ENCODE assay signal across 19 cellular contexts in the genomic region with DNA sequence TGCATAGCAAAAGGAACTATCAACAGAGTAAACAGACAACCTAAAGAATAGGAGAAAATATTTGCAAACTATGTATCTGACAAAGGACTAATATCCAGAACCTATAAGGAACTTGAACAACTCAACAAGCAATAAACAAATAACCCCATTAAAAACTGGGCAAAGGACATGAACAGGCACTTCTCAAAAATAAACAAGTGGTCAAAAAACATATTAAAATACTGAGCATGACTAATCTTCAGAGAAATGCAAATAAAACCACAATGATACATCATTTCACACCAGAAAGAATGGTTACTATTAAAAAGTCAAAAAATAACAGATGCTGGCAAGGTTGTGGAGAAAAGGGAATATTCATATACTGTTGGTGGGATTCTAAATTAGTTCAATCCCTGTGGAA.
"Had no signal": no experiment of that assay in that cellular context is flagged by ENCODE, and none has a peak within 500 bp of the region (broad histone marks: within the 10 kb centered on the region; RNA-seq: fewer than 3 reads in every experiment).

No MANE protein-coding gene starts in this region.

- H3K27ac ChIP-seq: breast epithelium, gastroesophageal sphincter, heart right ventricle, neutrophil, parathyroid adenoma, stomach, vagina had no signal

- H3K4me1 ChIP-seq: breast epithelium, gastroesophageal sphincter, heart right ventricle, stomach, vagina had no signal

- ATAC-seq: activated CD4-positive, alpha-beta T cell treated with anti-CD3 and anti-CD28 coated beads for 36 hours; gastroesophageal sphincter; heart right ventricle; left cardiac atrium; natural killer cell treated with Interleukin-12 subunit alpha and Interleukin-12 subunit beta and Interleukin-15 and Interleukin-18, amount 100 ng/mL, for 72 hours; sciatic nerve; stimulated activated effector memory CD8-positive, alpha-beta T cell treated with anti-CD3 and anti-CD28 coated beads, Interleukin-12 subunit alpha, Interleukin-12 subunit beta, amount 100 ng/mL, for 72 hours had no signal

- DNase-seq: activated CD4-positive, alpha-beta T cell treated with anti-CD3 and anti-CD28 coated beads for 36 hours; activated CD4-positive, alpha-beta T cell treated with anti-CD3 and anti-CD28 coated beads, Interleukin-2, amount 50 U/mL, for 48 hours; activated gamma-delta T cell; cerebellar nuclear complex; cortex of kidney; effector CD8-positive, alpha-beta T cell; heart right ventricle; left cardiac atrium; stimulated activated CD4-positive, alpha-beta T cell treated with anti-CD3 and anti-CD28 coated beads, Interleukin-4, amount 100 ng/mL, for 24 hours; stomach; trophoblast cell had no signal

- H3K27me3 ChIP-seq: breast epithelium, gastroesophageal sphincter, heart right ventricle, neutrophil, stomach, vagina had no signal
